In the genomic region with DNA sequence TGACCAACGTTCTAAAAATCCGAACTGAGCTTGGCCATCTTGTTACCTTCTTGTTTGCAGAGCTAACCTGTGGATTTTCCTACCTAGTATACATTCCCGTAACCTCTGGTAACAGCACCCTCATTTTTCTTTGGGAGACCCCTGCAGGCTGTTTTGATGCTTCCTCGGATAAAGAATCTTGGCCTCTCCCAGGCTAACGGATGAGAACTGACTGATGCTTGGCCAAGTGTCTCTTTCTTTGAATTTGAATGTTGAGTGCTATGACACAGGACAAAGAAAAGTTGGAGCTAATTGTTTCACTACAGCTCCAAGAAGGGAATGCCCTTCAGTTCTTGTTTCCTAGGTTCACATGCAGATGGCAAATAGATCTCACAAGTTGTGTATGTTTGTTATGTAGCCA, we compare ENCODE assay signal across 14 cellular contexts. TPM values are rescaled to one million over a fixed set of nuclear protein-coding genes. Genes with fewer than 3 reads are reported as not detected.
DNase-seq lines count a peak whose midpoint lies in the region; ATAC-seq and TF ChIP-seq lines count a peak whose summit lies in the region.
"Had no signal": no experiment of that assay in that cellular context is flagged by ENCODE, and none has a peak within 500 bp of the region (broad histone marks: within the 10 kb centered on the region; RNA-seq: fewer than 3 reads in every experiment).

No MANE protein-coding gene starts in this region.

- no peak for TF ChIP-seq CTCF in IMR-90 (conservative IDR thresholded peaks at IDR 0.05; ENCODE audit: low read depth, low read length)
- TF ChIP-seq CTCF in chondrocyte (IDR thresholded peaks at IDR 0.05) = peak; percentile 41
- no peak for TF ChIP-seq CTCF in spleen (IDR thresholded peaks at IDR 0.05 in 8 of 11, conservative IDR thresholded peaks at IDR 0.05 in 3 of 11)
- TF ChIP-seq CTCF in OCI-LY7 (conservative IDR thresholded peaks at IDR 0.05; ENCODE audit: low read length) = no peak

- peak overlapping the region; percentile 42 for H2AK9ac ChIP-seq in IMR-90 (replicated peaks; ENCODE audit: low read depth, low read length, poor library complexity)

- H3K4me1 ChIP-seq in IMR-90 (ENCODE audit: control insufficient read depth, insufficient read depth, low read length) (peaks cover 22% of the 10 kb centered on the region), mesenchymal stem cell (ENCODE audit: control insufficient read depth, insufficient read depth, low read depth, low read length) (peaks cover 6% of the 10 kb centered on the region), spleen (peaks cover 5 to 35% (median 23%) of the 10 kb centered on the region in 6 donors), OCI-LY7 (ENCODE audit: insufficient read depth, low read length, poor library complexity, severe bottlenecking) (no peaks in the 10 kb centered on the region)

- H4K5ac ChIP-seq in IMR-90 (ENCODE audit: low read depth, low read length) = peak overlapping the region; percentile 93

- TF ChIP-seq POLR2A in IMR-90 (IDR thresholded peaks at IDR 0.05; ENCODE audit: low read depth, low read length) = no peak
- TF ChIP-seq POLR2A in spleen (IDR thresholded peaks at IDR 0.05) = no peak

- ATAC-seq in IMR-90 (ENCODE audit: low read depth) (no peak), GM21381 (IDR thresholded peaks at IDR 0.05; ENCODE audit: unreplicated experiment) (no peak)

- no peak for TF ChIP-seq RAD21 in IMR-90 (IDR thresholded peaks at IDR 0.05; ENCODE audit: low read length)

- H2AFZ ChIP-seq in IMR-90 (replicated peaks; ENCODE audit: low read length, poor library complexity) = peak overlapping the region; percentile 2
- no peak overlapping the region for H2AFZ ChIP-seq in mesenchymal stem cell (ENCODE audit: low read depth, low read length)
- no peak overlapping the region for H2AFZ ChIP-seq in OCI-LY7 (ENCODE audit: low read length)

- H3K9me3 ChIP-seq in IMR-90 (ENCODE audit: control insufficient read depth, insufficient read depth, low read length) = no peaks in the 10 kb centered on the region
- no peaks in the 10 kb centered on the region for H3K9me3 ChIP-seq in mesenchymal stem cell (ENCODE audit: control insufficient read depth, low read length)
- no peaks in the 10 kb centered on the region for H3K9me3 ChIP-seq in spleen
- H3K9me3 ChIP-seq in OCI-LY7 (ENCODE audit: low read length) = no peaks in the 10 kb centered on the region

- no peak overlapping the region; the same call in 1 of the 2 replicates for H3K9ac ChIP-seq in IMR-90 (ENCODE audit: low read depth, low read length)
- H3K9ac ChIP-seq in mesenchymal stem cell (ENCODE audit: low read length) = peak overlapping the region; percentile 66
- H3K9ac ChIP-seq: KMS-11 had no signal

- no peaks in the 10 kb centered on the region for H3K27me3 Mint-ChIP-seq in chondrocyte (ENCODE audit: low read depth)

- peak overlapping the region; percentile 96 for H2BK20ac ChIP-seq in IMR-90 (ENCODE audit: low read depth, low read length)

- H4K20me1 ChIP-seq in IMR-90 (ENCODE audit: insufficient read depth, low read length) (no peaks in the 10 kb centered on the region), OCI-LY7 (ENCODE audit: insufficient read depth, low read length) (no peaks in the 10 kb centered on the region)

- H3K4me3 ChIP-seq in IMR-90 (ENCODE audit: insufficient read depth, low read depth, low read length) = no peak overlapping the region
- H3K4me3 ChIP-seq in mesenchymal stem cell (ENCODE audit: insufficient read depth in 1 of 2, low read depth in 1 of 2, low read length in 2 of 2) = no peak overlapping the region
- H3K4me3 ChIP-seq in spleen = no peak overlapping the region
- no peak overlapping the region for H3K4me3 ChIP-seq in OCI-LY7 (ENCODE audit: low read depth, low read length, poor library complexity, severe bottlenecking)

- CTCF ChIA-PET in IMR-90 (lab: Yijun Ruan, JAX) = interaction anchor here (0.9 to 1.9 kb wide), 3 partner anchors 131 to 296 kb away, joined by 4 to 6 read pairs (median 5); no protein-coding TSS in a partner anchor
- CTCF ChIA-PET in OCI-LY7 (lab: Charles Lee; ENCODE audit: unreplicated experiment) = no interaction called here

- H3K9me2 ChIP-seq in OCI-LY7 (ENCODE audit: insufficient read depth, low read length) = no peaks in the 10 kb centered on the region

- peak overlapping the region; percentile 88 for H3K27ac ChIP-seq in IMR-90 (ENCODE audit: insufficient read depth, low read length)
- peak overlapping the region; percentile 97 for H3K27ac ChIP-seq in mesenchymal stem cell (ENCODE audit: low read length, poor library complexity, severe bottlenecking)
- H3K27ac ChIP-seq in spleen = peak overlapping the region; percentile 17 to 85 (median 72)
- no peak overlapping the region for H3K27ac ChIP-seq in OCI-LY7 (ENCODE audit: low read depth, low read length, poor library complexity, severe bottlenecking)
- H3K27ac ChIP-seq: KMS-11 had no signal

- H3K4ac ChIP-seq in IMR-90 (ENCODE audit: low read depth, low read length) = peak overlapping the region; percentile 91
- H3K4ac ChIP-seq in mesenchymal stem cell (ENCODE audit: low read depth in 1 of 2, low read length in 2 of 2) = peak overlapping the region in 1 of 2 experiments; percentile 73

- no peaks in the 10 kb centered on the region for H3K79me2 ChIP-seq in OCI-LY7 (ENCODE audit: insufficient read depth, low read depth, low read length)

- peak overlapping the region; percentile 94 for H3K27ac Mint-ChIP-seq in chondrocyte (ENCODE audit: unreplicated experiment)

- POLR2A ChIA-PET in IMR-90 (lab: Charles Lee; ENCODE audit: unreplicated experiment) (no interaction called here), OCI-LY7 (lab: Charles Lee) (no interaction called here)

- H3K23ac ChIP-seq in IMR-90 (ENCODE audit: low read depth, low read length) = peak overlapping the region; percentile 93
- H3K23ac ChIP-seq in mesenchymal stem cell (ENCODE audit: low read length in 2 of 2) = no peak overlapping the region

- peak overlapping the region; percentile 75; the same call in 1 of the 2 replicates for H3K4me2 ChIP-seq in IMR-90 (ENCODE audit: low read depth, low read length)
- no peak overlapping the region for H3K4me2 ChIP-seq in mesenchymal stem cell (ENCODE audit: low read length, poor library complexity, severe bottlenecking)
- H3K4me2 ChIP-seq in OCI-LY7 (ENCODE audit: low read length) = no peak overlapping the region
- H3K4me2 ChIP-seq: KMS-11 had no signal

- H3K14ac ChIP-seq in IMR-90 (replicated peaks; ENCODE audit: low read depth, low read length) = peak overlapping the region; percentile 79
- no peak overlapping the region for H3K14ac ChIP-seq in mesenchymal stem cell (ENCODE audit: low read length in 2 of 2)

- H2BK120ac ChIP-seq in IMR-90 (ENCODE audit: low read depth, low read length) (peak overlapping the region; percentile 97), mesenchymal stem cell (ENCODE audit: low read depth, low read length) (no peak overlapping the region)

- in situ Hi-C loops in IMR-90 (cut with MboI; ENCODE audit: low sequenced_read_pairs) = no loop called here

- dilution Hi-C loops in IMR-90 (cut with HindIII; ENCODE audit: low sequenced_read_pairs, unreplicated experiment) = no loop called here

- BruUV-seq in IMR-90 (replicated peaks; lab: Mats Ljungman, UMichigan) = no TSS peak
- no TSS peak for BruUV-seq in OCI-LY7 (replicated peaks; lab: Mats Ljungman, UMichigan)

- WGBS in IMR-90 (ENCODE audit: extremely low coverage in 2 of 2, insufficient read length in 1 of 2), 2 experiments = no CpG with 5 or more reads among the region's 5 CpGs
- WGBS in mesenchymal stem cell = 91% methylated on average over 5 of the region's 5 CpGs
- WGBS in spleen, 5 donors = 65 to 83% (median 77%) methylated on average over 5 of the region's 5 CpGs

- peak overlapping the region in 1 of 2 experiments; percentile 68 for H2BK12ac ChIP-seq in mesenchymal stem cell (ENCODE audit: low read length in 2 of 2)

- H3K9me1 ChIP-seq in IMR-90 (ENCODE audit: insufficient read depth, low read length) = peaks cover 16% of the 10 kb centered on the region

- H3K4me1 Mint-ChIP-seq in chondrocyte (ENCODE audit: low read depth) = peaks cover 80% of the 10 kb centered on the region

- H2BK5ac ChIP-seq in IMR-90 (ENCODE audit: low read depth, low read length, poor library complexity, severe bottlenecking) = peak overlapping the region; percentile 92
- H2BK5ac ChIP-seq in mesenchymal stem cell (ENCODE audit: low read depth, low read length, poor library complexity, severe bottlenecking) = peak overlapping the region; percentile 1

- H3K56ac ChIP-seq in IMR-90 (ENCODE audit: extremely low read depth, insufficient read depth, low read length) = peak overlapping the region; percentile 88

- intact Hi-C loops in IMR-90 (cut with micrococcal nuclease) (loop anchor here (10.0 kb wide), 1 partner anchor 161 kb away; no protein-coding TSS in a partner anchor), spleen (cut with DNase I; ENCODE audit: low total_unique reads) (no loop called here), OCI-LY7 (cut with micrococcal nuclease; ENCODE audit: unreplicated experiment) (no loop called here)

- no peaks in the 10 kb centered on the region for H3K79me1 ChIP-seq in IMR-90 (ENCODE audit: low read depth in 1 of 2, low read length in 2 of 2)
- H3K79me1 ChIP-seq in mesenchymal stem cell (replicated peaks; ENCODE audit: low read length, poor library complexity, severe bottlenecking) = no peaks in the 10 kb centered on the region

- no peaks in the 10 kb centered on the region for H3K36me3 Mint-ChIP-seq in chondrocyte (ENCODE audit: low read depth)

- peak overlapping the region; percentile 89 for H4K91ac ChIP-seq in IMR-90 (ENCODE audit: insufficient read depth, low read depth, low read length)
- no peak overlapping the region for H4K91ac ChIP-seq in mesenchymal stem cell (ENCODE audit: low read length)

- H2BK15ac ChIP-seq in IMR-90 (ENCODE audit: low read depth, low read length) = peak overlapping the region; percentile 90
- no peak overlapping the region for H2BK15ac ChIP-seq in mesenchymal stem cell (ENCODE audit: low read depth, poor library complexity, severe bottlenecking)

- peak overlapping the region; percentile 99 for H3K18ac ChIP-seq in IMR-90 (ENCODE audit: low read depth, low read length)
- peak overlapping the region; percentile 40 to 50 for H3K18ac ChIP-seq in mesenchymal stem cell (ENCODE audit: low read depth in 1 of 2, low read length in 2 of 2)

- H3K27me3 ChIP-seq in IMR-90 (ENCODE audit: control insufficient read depth, insufficient read depth, low read length) (no peaks in the 10 kb centered on the region), mesenchymal stem cell (ENCODE audit: control insufficient read depth in 1 of 2, insufficient read depth in 1 of 2, low read length in 2 of 2) (no peaks in the 10 kb centered on the region), spleen (replicated peaks in 1 of 7) (no peaks in the 10 kb centered on the region)

- H4K8ac ChIP-seq in IMR-90 (ENCODE audit: low read depth in 2 of 2, low read length in 2 of 2) = peak overlapping the region; percentile 55 to 94
- H4K8ac ChIP-seq in mesenchymal stem cell (ENCODE audit: low read length) = no peak overlapping the region

- peak overlapping the region; percentile 60 for H2AK5ac ChIP-seq in IMR-90 (ENCODE audit: low read depth, low read length)
- H2AK5ac ChIP-seq in mesenchymal stem cell (ENCODE audit: low read length, severe bottlenecking) = peak overlapping the region; percentile 78

- H3K9me3 Mint-ChIP-seq in chondrocyte (ENCODE audit: low read depth) = no peaks in the 10 kb centered on the region

- DNase-seq in IMR-90 = no peak
- no peak for DNase-seq in chondrocyte (ENCODE audit: low spot score)
- no peak for DNase-seq in mesenchymal stem cell
- DNase-seq in spleen = no peak
- DNase-seq in SHP77 (lab: John Stamatoyannopoulos, UW) = no peak
- no peak for DNase-seq in OCI-LY7 (ENCODE audit: low spot score)
- no peak for DNase-seq in epidermal melanocyte (ENCODE audit: insufficient read length, low spot score)
- DNase-seq: activated CD8-positive, alpha-beta memory T cell treated with anti-CD3 and anti-CD28 coated beads, Interleukin-2, amount 50 U/mL, for 48 hours; aorta; H7; islet precursor cell; RPMI8226 had no signal

- H3K36me3 ChIP-seq in IMR-90 (ENCODE audit: control insufficient read depth, insufficient read depth, low read length) (no peaks in the 10 kb centered on the region), mesenchymal stem cell (ENCODE audit: control insufficient read depth in 1 of 2, insufficient read depth in 2 of 2, low read depth in 1 of 2, low read length in 2 of 2) (no peaks in the 10 kb centered on the region), spleen (no peaks in the 10 kb centered on the region), OCI-LY7 (ENCODE audit: insufficient read depth, low read length) (no peaks in the 10 kb centered on the region)

- no peak overlapping the region for H3K4me3 Mint-ChIP-seq in chondrocyte (ENCODE audit: unreplicated experiment)

RNA-seq across cellular contexts. Expression of a gene that starts 19.3 kb away (rescaled TPM):
- total RNA-seq in IMR-90 (2012; rRNA removed) (11.5 and 12.5 TPM in 2 replicates), chondrocyte (1.8 to 5.7 TPM (median 2.2 TPM) in 3 replicates), spleen (100 to 1,000 TPM in 6 of 7 donors, 10 to 100 TPM in 1; 66.5 to 205 (median 169) TPM), OCI-LY7 (2022) (0.10 TPM in 1 of 2 replicates, not detected in the other)
- polyA plus RNA-seq in IMR-90 (2012; rRNA removed) (7.7 and 8.3 TPM in 2 replicates), spleen (10 to 100 TPM; 19.2 to 78.9 (median 23.4) TPM)
- 4.0 and 7.0 TPM in 2 replicates for polyA plus RNA-seq in IMR-90 (2012; cell fraction: cytosol; rRNA removed)
- polyA plus RNA-seq in IMR-90 (2012; cell fraction: nucleus; rRNA removed; ENCODE audit: low replicate concordance) = 2.8 and 3.3 TPM in 2 replicates
- polyA plus RNA-seq in mesenchymal stem cell (2013, experiment 1 of 2) = 8.7 TPM
- 8.5 TPM for polyA plus RNA-seq in mesenchymal stem cell (2013, experiment 2 of 2)
- not detected in 2 replicates for total RNA-seq in OCI-LY7 (2014; rRNA removed; shearing (Covaris generic))
